ENCODE assay signal across 1 cellular context in the genomic region with DNA sequence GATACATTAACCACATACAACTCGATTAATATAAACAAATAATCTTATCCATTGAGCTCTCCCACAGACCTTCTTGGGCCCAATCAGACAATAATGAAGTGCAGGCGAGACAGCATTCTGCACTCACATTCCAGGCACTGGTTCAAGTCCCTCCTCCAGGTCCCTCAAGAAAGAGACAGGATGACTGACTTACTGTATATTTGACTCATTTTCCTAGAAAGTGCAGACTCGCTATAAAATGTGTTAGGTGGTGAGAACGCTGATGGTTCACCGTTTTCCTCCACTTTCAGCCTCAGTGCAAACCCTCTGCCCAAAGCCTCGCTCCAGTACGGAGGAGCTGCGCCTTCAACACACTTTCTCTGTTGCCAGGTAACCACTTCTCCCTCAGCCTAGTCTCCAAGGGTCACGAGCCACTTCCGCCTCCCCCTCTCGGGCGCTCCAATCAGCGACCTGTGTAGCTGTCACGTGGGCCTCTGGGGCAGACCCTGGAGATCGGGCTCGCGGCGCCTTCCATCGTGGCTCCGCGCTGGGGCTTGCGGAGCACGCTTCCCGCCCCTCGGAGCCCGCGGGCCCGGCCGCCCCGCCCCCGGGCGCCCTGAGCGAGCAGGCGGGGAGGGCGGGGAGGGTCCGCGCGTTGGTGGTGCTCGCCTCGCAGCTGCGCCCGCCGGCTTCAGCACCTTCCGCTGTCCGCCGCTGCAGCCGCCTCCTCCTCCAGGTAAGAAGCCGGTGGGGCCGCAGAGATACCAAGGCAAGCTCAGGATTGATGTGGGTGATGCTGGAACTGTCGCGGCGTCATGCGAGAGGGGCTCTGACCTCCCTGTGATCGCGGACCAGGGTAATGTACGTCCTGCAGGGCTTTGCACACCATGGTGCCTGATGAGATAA.
A peak's percentile ranks its signal among the peaks of the same experiment; 100 is the strongest.
TF ChIP-seq lines count a peak whose summit lies in the region.

A gene (plus strand): TSS at position 477 of the 885 bp plus-strand sequence. CDS start 45,740 bp downstream, outside the sequence.

TF ChIP-seq in SK-N-SH, 30 proteins besides CTCF, POLR2A, EP300 and RAD21 (continued from another document):
- TF ChIP-seq, protein P1, sequence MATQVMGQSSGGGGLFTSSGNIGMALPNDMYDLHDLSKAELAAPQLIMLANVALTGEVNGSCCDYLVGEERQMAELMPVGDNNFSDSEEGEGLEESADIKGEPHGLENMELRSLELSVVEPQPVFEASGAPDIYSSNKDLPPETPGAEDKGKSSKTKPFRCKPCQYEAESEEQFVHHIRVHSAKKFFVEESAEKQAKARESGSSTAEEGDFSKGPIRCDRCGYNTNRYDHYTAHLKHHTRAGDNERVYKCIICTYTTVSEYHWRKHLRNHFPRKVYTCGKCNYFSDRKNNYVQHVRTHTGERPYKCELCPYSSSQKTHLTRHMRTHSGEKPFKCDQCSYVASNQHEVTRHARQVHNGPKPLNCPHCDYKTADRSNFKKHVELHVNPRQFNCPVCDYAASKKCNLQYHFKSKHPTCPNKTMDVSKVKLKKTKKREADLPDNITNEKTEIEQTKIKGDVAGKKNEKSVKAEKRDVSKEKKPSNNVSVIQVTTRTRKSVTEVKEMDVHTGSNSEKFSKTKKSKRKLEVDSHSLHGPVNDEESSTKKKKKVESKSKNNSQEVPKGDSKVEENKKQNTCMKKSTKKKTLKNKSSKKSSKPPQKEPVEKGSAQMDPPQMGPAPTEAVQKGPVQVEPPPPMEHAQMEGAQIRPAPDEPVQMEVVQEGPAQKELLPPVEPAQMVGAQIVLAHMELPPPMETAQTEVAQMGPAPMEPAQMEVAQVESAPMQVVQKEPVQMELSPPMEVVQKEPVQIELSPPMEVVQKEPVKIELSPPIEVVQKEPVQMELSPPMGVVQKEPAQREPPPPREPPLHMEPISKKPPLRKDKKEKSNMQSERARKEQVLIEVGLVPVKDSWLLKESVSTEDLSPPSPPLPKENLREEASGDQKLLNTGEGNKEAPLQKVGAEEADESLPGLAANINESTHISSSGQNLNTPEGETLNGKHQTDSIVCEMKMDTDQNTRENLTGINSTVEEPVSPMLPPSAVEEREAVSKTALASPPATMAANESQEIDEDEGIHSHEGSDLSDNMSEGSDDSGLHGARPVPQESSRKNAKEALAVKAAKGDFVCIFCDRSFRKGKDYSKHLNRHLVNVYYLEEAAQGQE (IDR thresholded peaks at IDR 0.05; ENCODE audit: low read depth, low read length), result peak; percentile 89
- TF ChIP-seq, protein P2, sequence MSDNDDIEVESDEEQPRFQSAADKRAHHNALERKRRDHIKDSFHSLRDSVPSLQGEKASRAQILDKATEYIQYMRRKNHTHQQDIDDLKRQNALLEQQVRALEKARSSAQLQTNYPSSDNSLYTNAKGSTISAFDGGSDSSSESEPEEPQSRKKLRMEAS (IDR thresholded peaks at IDR 0.05; ENCODE audit: low read depth), result peak; percentile 34; the same call in 1 of the 2 replicates
- TF ChIP-seq TEAD4 (IDR thresholded peaks at IDR 0.05; ENCODE audit: borderline replicate concordance, insufficient read depth), result no peak
- TF ChIP-seq JUND (IDR thresholded peaks at IDR 0.05), result no peak
